In genomic region chr1:164263540-164263939, GRCh38 we compare ENCODE assay signal across 27 cellular contexts.
DNase-seq lines count a peak whose midpoint lies in the region; ATAC-seq, FAIRE-seq and TF ChIP-seq lines count a peak whose summit lies in the region.
"Had no signal": no experiment of that assay in that cellular context is flagged by ENCODE, and none has a peak within 500 bp of the region (broad histone marks: within the 10 kb centered on the region; RNA-seq: fewer than 3 reads in every experiment).

No MANE protein-coding gene starts in this region.

- H3K4me3 ChIP-seq in fibroblast of mammary gland (ENCODE audit: control insufficient read depth, low read depth, low read length) (no peak overlapping the region), heart left ventricle (no peak overlapping the region)
- H3K4me3 ChIP-seq: BLaER1 treated with 17β-estradiol and CSF1 and Interleukin-3, amounts not matched to agents 10 nM and 100 nM; Peyer's patch had no signal

- no peak for FAIRE-seq in frontal cortex (lab: Jason Lieb, UNC)
- FAIRE-seq: GM12892, GM19239, H54, HepG2 had no signal

- DNase-seq in A172 (ENCODE audit: low spot score) = peak; percentile 50
- peak; percentile 3 for DNase-seq in EL
- DNase-seq in OCI-M1 (lab: John Stamatoyannopoulos, UW) = peak; percentile 24
- DNase-seq in fibroblast of mammary gland (ENCODE audit: low read depth) = peak; percentile 29
- DNase-seq in frontal cortex (ENCODE audit: low spot score in 2 of 2) = no peak
- DNase-seq in heart left ventricle = no peak
- DNase-seq in NK-92 treated with Interleukin-12 subunit alpha and Interleukin-12 subunit beta, amount 100 ng/mL, for 24 hours (lab: John Stamatoyannopoulos, UW) = no peak
- DNase-seq in activated CD4-positive, alpha-beta T cell treated with anti-CD3 and anti-CD28 coated beads, Interleukin-2, amount 50 U/mL, for 48 hours = no peak
- DNase-seq: 8988T; AML-193; CD4-positive, alpha-beta T cell; COR-L47; DMS79; Karpas-422; MV-4-11; NCI-H1105; NCI-H1436 treated with DMSO at 0.1 percent for 48 hours; NCI-H187 treated with DMSO at 0.1 percent for 48 hours; NCI-H524; NCI-H748 treated with DMSO at 0.1 percent for 48 hours; Peyer's patch; SHP77 treated with DMSO at 0.1 percent for 48 hours had no signal

- TF ChIP-seq CTCF in fibroblast of mammary gland (conservative IDR thresholded peaks at IDR 0.05; ENCODE audit: control insufficient read depth, insufficient read depth, low read depth, low read length) (no peak), heart left ventricle (IDR thresholded peaks at IDR 0.05) (no peak)

- intact Hi-C loops in heart left ventricle (cut with DNase I) = no loop called here

- no peaks in the 10 kb centered on the region for H3K4me1 ChIP-seq in heart left ventricle
- H3K4me1 ChIP-seq: BLaER1 treated with 17β-estradiol and CSF1 and Interleukin-3, amounts not matched to agents 10 nM and 100 nM; Peyer's patch had no signal

- 79 to 85% (median 82%) methylated on average over 3 of the region's 3 CpGs for WGBS in heart left ventricle, 4 donors

- ATAC-seq in heart left ventricle = no peak
- ATAC-seq: HepG2 had no signal

- no peak overlapping the region for H3K27ac ChIP-seq in heart left ventricle
- H3K27ac ChIP-seq: BLaER1 treated with 17β-estradiol and CSF1 and Interleukin-3, amounts not matched to agents 10 nM and 100 nM; Peyer's patch had no signal

- no peak for TF ChIP-seq POLR2A in heart left ventricle (IDR thresholded peaks at IDR 0.05)

- H3K36me3 ChIP-seq in heart left ventricle = no peaks in the 10 kb centered on the region
- H3K36me3 ChIP-seq: BLaER1 treated with 17β-estradiol and CSF1 and Interleukin-3, amounts not matched to agents 10 nM and 100 nM; Peyer's patch had no signal

- H3K27me3 ChIP-seq in heart left ventricle = no peaks in the 10 kb centered on the region
- H3K27me3 ChIP-seq: BLaER1 treated with 17β-estradiol and CSF1 and Interleukin-3, amounts not matched to agents 10 nM and 100 nM; Peyer's patch had no signal

- no peaks in the 10 kb centered on the region for H3K9me3 ChIP-seq in heart left ventricle
- H3K9me3 ChIP-seq: BLaER1 treated with 17β-estradiol and CSF1 and Interleukin-3, amounts not matched to agents 10 nM and 100 nM; Peyer's patch had no signal

Comparison
In these comparisons a context has a peak if more than half of its experiments do, and no peak if none do; other contexts are left out.
1. DNase-seq: peak in A172 (single experiment), EL (single experiment), OCI-M1 (single experiment) and fibroblast of mammary gland (single experiment); none in frontal cortex (0 of 2), heart left ventricle (0 of 5), NK-92 treated with Interleukin-12 subunit alpha and Interleukin-12 subunit beta, amount 100 ng/mL, for 24 hours (single experiment) and activated CD4-positive, alpha-beta T cell treated with anti-CD3 and anti-CD28 coated beads, Interleukin-2, amount 50 U/mL, for 48 hours (0 of 2).